In genomic region chr7:114085313-114085591, GRCh38 we compare ENCODE assay signal across 8 cellular contexts.
DNase-seq lines count a peak whose midpoint lies in the region; ATAC-seq and TF ChIP-seq lines count a peak whose summit lies in the region.

No MANE protein-coding gene starts in this region.

- H3K36me3 ChIP-seq in mucosa of descending colon (ENCODE audit: low read depth) = no peaks in the 10 kb centered on the region

- CTCF ChIA-PET in Calu3 (lab: Charles Lee) = interaction anchor here (0.6 to 1.2 kb wide), 5 partner anchors 58 to 1766 kb away, joined by 3 to 4 read pairs (median 3); no protein-coding TSS in a partner anchor

- intact Hi-C loops in Calu3 (cut with micrococcal nuclease; ENCODE audit: unreplicated experiment) = loop anchor here (10.0 kb wide), 1 partner anchor 240 kb away; no protein-coding TSS in a partner anchor
- intact Hi-C loops in mucosa of descending colon (cut with DNase I, micrococcal nuclease) = loop anchor here (5.0 to 10.0 kb wide), 2 partner anchors 332 to 580 kb away; no protein-coding TSS in a partner anchor

- H3K27ac Mint-ChIP-seq in Calu3 (ENCODE audit: unreplicated experiment) = peak overlapping the region; percentile 85

- peak overlapping the region; percentile 94 for H3K4me3 Mint-ChIP-seq in Calu3 (ENCODE audit: low read depth, unreplicated experiment)

- TF ChIP-seq CTCF in Calu3 (IDR thresholded peaks at IDR 0.05; ENCODE audit: unreplicated experiment) = no peak
- TF ChIP-seq CTCF in choroid plexus epithelial cell (conservative IDR thresholded peaks at IDR 0.05; ENCODE audit: low read depth, low read length) = no peak
- TF ChIP-seq CTCF in mucosa of descending colon (IDR thresholded peaks at IDR 0.05) = no peak

- peak overlapping the region; percentile 65 for H3K4me3 ChIP-seq in choroid plexus epithelial cell (ENCODE audit: low read depth, low read length)
- H3K4me3 ChIP-seq in mucosa of descending colon = no peak overlapping the region

- no TSS peak for BruUV-seq in Calu3 (replicated peaks; lab: Mats Ljungman, UMichigan)

- no peak for DNase-seq in Calu3
- DNase-seq in choroid plexus epithelial cell (ENCODE audit: low read depth) = no peak
- no peak for DNase-seq in mucosa of descending colon
- DNase-seq in stimulated activated CD4-positive, alpha-beta T cell treated with anti-CD3 and anti-CD28 coated beads, Interleukin-4, amount 100 ng/mL, for 24 hours = no peak
- no peak for DNase-seq in NK-92 treated with Interleukin-12 subunit alpha and Interleukin-12 subunit beta, amount 100 ng/mL, for 24 hours (lab: John Stamatoyannopoulos, UW)
- no peak for DNase-seq in HuH-7.5 (ENCODE audit: low spot score)
- no peak for DNase-seq in stimulated activated CD4-positive, alpha-beta T cell treated with anti-CD3 and anti-CD28 coated beads, Interleukin-2, amount 100 ng/mL, for 24 hours

- H3K27me3 Mint-ChIP-seq in Calu3 (ENCODE audit: unreplicated experiment) = no peaks in the 10 kb centered on the region

- ATAC-seq in HG03025 (IDR thresholded peaks at IDR 0.05; ENCODE audit: low FRiP score, unreplicated experiment) = peak; percentile 32
- peak; percentile 4 for ATAC-seq in mucosa of descending colon

- peaks cover 17% of the 10 kb centered on the region for H3K4me1 Mint-ChIP-seq in Calu3 (ENCODE audit: low read depth, unreplicated experiment)

- H3K9me3 Mint-ChIP-seq in Calu3 (ENCODE audit: low read depth, unreplicated experiment) = no peaks in the 10 kb centered on the region

- H3K36me3 Mint-ChIP-seq in Calu3 (ENCODE audit: insufficient read depth, unreplicated experiment) = peaks cover 31% of the 10 kb centered on the region

- no peaks in the 10 kb centered on the region for H3K9me3 ChIP-seq in mucosa of descending colon

- peaks cover 14% of the 10 kb centered on the region for H3K4me1 ChIP-seq in mucosa of descending colon (ENCODE audit: low read depth)
